Comparison of ENCODE assay signal across 16 cellular contexts in the genomic region with DNA sequence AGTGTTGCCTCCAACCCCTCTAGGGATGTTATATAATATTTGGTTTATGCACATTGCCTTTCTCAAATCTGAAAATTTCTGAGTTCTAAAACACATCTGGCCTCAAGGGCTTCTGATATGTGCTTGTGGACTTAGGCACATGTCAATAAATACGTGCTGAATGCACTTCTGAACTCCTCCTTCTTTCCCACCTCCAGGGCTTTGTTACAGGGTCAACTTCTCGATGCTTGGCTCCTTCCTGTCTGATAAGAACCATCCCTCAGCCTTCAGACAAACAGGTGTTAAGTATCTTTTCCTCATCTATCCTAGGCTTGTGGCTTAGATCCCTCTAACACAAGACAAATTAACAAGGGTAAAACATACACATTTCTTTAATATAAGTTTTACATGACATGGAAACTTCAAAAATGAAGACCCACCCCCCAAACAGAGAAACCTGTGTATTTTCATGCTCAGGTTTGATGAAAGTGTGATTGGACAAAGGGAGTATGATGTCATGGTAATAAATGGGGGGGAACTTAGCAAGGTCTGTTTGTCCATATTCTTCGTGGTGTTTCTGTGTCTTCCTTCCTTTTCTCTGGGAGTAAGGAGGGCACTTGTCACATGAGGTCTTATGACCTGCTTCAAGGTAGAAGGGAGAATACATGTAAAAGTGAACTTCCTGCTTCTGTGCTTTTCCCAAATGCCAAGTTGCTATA.
DNase-seq lines count a peak whose midpoint lies in the region; ATAC-seq and TF ChIP-seq lines count a peak whose summit lies in the region.
"Had no signal": no experiment of that assay in that cellular context is flagged by ENCODE, and none has a peak within 500 bp of the region (broad histone marks: within the 10 kb centered on the region; RNA-seq: fewer than 3 reads in every experiment).

No MANE protein-coding gene starts in this region.

- H3K27me3 ChIP-seq in BLaER1 (no peaks in the 10 kb centered on the region), IMR-90 (ENCODE audit: control insufficient read depth, insufficient read depth, low read length) (no peaks in the 10 kb centered on the region)

- POLR2A ChIA-PET in IMR-90 (lab: Charles Lee; ENCODE audit: unreplicated experiment): no interaction called here

- H3K27ac ChIP-seq in BLaER1 (no peak overlapping the region), IMR-90 (ENCODE audit: insufficient read depth, low read length) (no peak overlapping the region)
- H3K27ac ChIP-seq: GM23248 had no signal

- H3K4me2 ChIP-seq in BLaER1: peak overlapping the region; percentile 64
- H3K4me2 ChIP-seq in IMR-90 (ENCODE audit: low read depth, low read length): no peak overlapping the region

- H2BK15ac ChIP-seq in IMR-90 (ENCODE audit: low read depth, low read length): 0 out of 3 replicates have a peak overlapping the region, but pooled peaks have one; percentile 31

- BruUV-seq in IMR-90 (replicated peaks; lab: Mats Ljungman, UMichigan): no TSS peak

- H3K9me3 Mint-ChIP-seq in memory B cell: peaks cover 8% of the 10 kb centered on the region

- H3K9me3 ChIP-seq in BLaER1: peaks cover 19% of the 10 kb centered on the region
- H3K9me3 ChIP-seq in IMR-90 (ENCODE audit: control insufficient read depth, insufficient read depth, low read length): peaks cover 5% of the 10 kb centered on the region; the same call in 1 of the 2 replicates

- H3K79me1 ChIP-seq in IMR-90 (ENCODE audit: low read depth in 1 of 2, low read length in 2 of 2): no peaks in the 10 kb centered on the region

- no peak for TF ChIP-seq CTCF in IMR-90 (conservative IDR thresholded peaks at IDR 0.05; ENCODE audit: low read depth, low read length)

- H3K23ac ChIP-seq in IMR-90 (ENCODE audit: low read depth, low read length): no peak overlapping the region

- H2BK5ac ChIP-seq in IMR-90 (ENCODE audit: low read depth, low read length, poor library complexity, severe bottlenecking): no peak overlapping the region

- H3K4me3 ChIP-seq in BLaER1 (no peak overlapping the region), IMR-90 (ENCODE audit: insufficient read depth, low read depth, low read length) (no peak overlapping the region)
- H3K4me3 ChIP-seq: GM23248 had no signal

- in situ Hi-C loops in IMR-90 (cut with MboI; ENCODE audit: low sequenced_read_pairs): no loop called here

- no peaks in the 10 kb centered on the region for H4K20me1 ChIP-seq in BLaER1
- H4K20me1 ChIP-seq in IMR-90 (ENCODE audit: insufficient read depth, low read length): no peaks in the 10 kb centered on the region

- H2AK5ac ChIP-seq in IMR-90 (ENCODE audit: low read depth, low read length): no peak overlapping the region

- intact Hi-C loops in IMR-90 (cut with micrococcal nuclease): no loop called here

- TF ChIP-seq RAD21 in IMR-90 (IDR thresholded peaks at IDR 0.05; ENCODE audit: low read length): no peak

- peaks cover 7% of the 10 kb centered on the region for H3K4me1 Mint-ChIP-seq in memory B cell

- no peak overlapping the region for H3K56ac ChIP-seq in IMR-90 (ENCODE audit: extremely low read depth, insufficient read depth, low read length)

- DNase-seq in IMR-90 (no peak), NCI-H510A treated with DMSO at 0.1 percent for 48 hours (lab: John Stamatoyannopoulos, UW) (peak; percentile 28), memory B cell (ENCODE audit: low spot score in 2 of 2) (no peak), germinal center (ENCODE audit: low spot score) (no peak)
- DNase-seq: CD8-positive, alpha-beta memory T cell; GM23248; KG1; MM.1S; NCI-H1105 treated with DMSO at 0.1 percent for 48 hours; NCI-H2081; NCI-H226 had no signal

- H2BK20ac ChIP-seq in IMR-90 (ENCODE audit: low read depth, low read length): no peak overlapping the region

- peaks cover 42% of the 10 kb centered on the region for H3K4me1 ChIP-seq in BLaER1
- H3K4me1 ChIP-seq in IMR-90 (ENCODE audit: control insufficient read depth, insufficient read depth, low read length): peaks cover 9% of the 10 kb centered on the region

- no peak overlapping the region for H3K4ac ChIP-seq in IMR-90 (ENCODE audit: low read depth, low read length)

- H3K27me3 Mint-ChIP-seq in memory B cell: no peaks in the 10 kb centered on the region
- H3K27me3 Mint-ChIP-seq: B cell; CD8-positive, alpha-beta memory T cell had no signal

- H2AFZ ChIP-seq in IMR-90 (replicated peaks; ENCODE audit: low read length, poor library complexity): no peak overlapping the region
- H2AFZ ChIP-seq: GM23248 had no signal

- H3K9ac ChIP-seq in BLaER1 (no peak overlapping the region), IMR-90 (ENCODE audit: low read depth, low read length) (no peak overlapping the region)
- H3K9ac ChIP-seq: GM23248 had no signal

- H3K9me1 ChIP-seq in IMR-90 (ENCODE audit: insufficient read depth, low read length): peaks cover 4% of the 10 kb centered on the region; the same call in 1 of the 2 replicates

- 50% methylated on average over 2 of the region's 3 CpGs; no CpG with 5 or more reads in 1 of the 2 experiments for WGBS in IMR-90 (ENCODE audit: extremely low coverage in 2 of 2, insufficient read length in 1 of 2), 2 experiments

- dilution Hi-C loops in IMR-90 (cut with HindIII; ENCODE audit: low sequenced_read_pairs, unreplicated experiment): no loop called here

- no peak overlapping the region for H4K5ac ChIP-seq in IMR-90 (ENCODE audit: low read depth, low read length)

- H4K91ac ChIP-seq in IMR-90 (ENCODE audit: insufficient read depth, low read depth, low read length): no peak overlapping the region

- no peak for ATAC-seq in IMR-90 (ENCODE audit: low read depth)
- ATAC-seq in memory B cell (ENCODE audit: low read depth): no peak
- no peak for ATAC-seq in HG03139 (IDR thresholded peaks at IDR 0.05; ENCODE audit: unreplicated experiment)
- ATAC-seq in HG03469 (IDR thresholded peaks at IDR 0.05; ENCODE audit: unreplicated experiment): no peak
- ATAC-seq: HCT116 had no signal

- H2AK9ac ChIP-seq in IMR-90 (replicated peaks; ENCODE audit: low read depth, low read length, poor library complexity): no peak overlapping the region

- no peak overlapping the region for H3K18ac ChIP-seq in IMR-90 (ENCODE audit: low read depth, low read length)

- H3K4me3 Mint-ChIP-seq in memory B cell: no peak overlapping the region
- H3K4me3 Mint-ChIP-seq: B cell; CD8-positive, alpha-beta memory T cell had no signal

- H3K27ac Mint-ChIP-seq in memory B cell: peak overlapping the region; percentile 10
- H3K27ac Mint-ChIP-seq: B cell; CD8-positive, alpha-beta memory T cell had no signal

- H3K36me3 ChIP-seq in BLaER1: no peaks in the 10 kb centered on the region
- no peaks in the 10 kb centered on the region for H3K36me3 ChIP-seq in IMR-90 (ENCODE audit: control insufficient read depth, insufficient read depth, low read length)

- no peak overlapping the region for H2BK120ac ChIP-seq in IMR-90 (ENCODE audit: low read depth, low read length)

- peaks cover 15% of the 10 kb centered on the region for H3K36me3 Mint-ChIP-seq in memory B cell

- no peak for TF ChIP-seq POLR2A in IMR-90 (IDR thresholded peaks at IDR 0.05; ENCODE audit: low read depth, low read length)

- no peak overlapping the region for H4K8ac ChIP-seq in IMR-90 (ENCODE audit: low read depth in 2 of 2, low read length in 2 of 2)

- no peak overlapping the region for H3K14ac ChIP-seq in IMR-90 (replicated peaks; ENCODE audit: low read depth, low read length)

- CTCF ChIA-PET in IMR-90 (lab: Yijun Ruan, JAX): no interaction called here

TF ChIP-seq in IMR-90, 13 proteins besides CTCF, POLR2A, EP300 and RAD21:
- TF ChIP-seq CEBPB (IDR thresholded peaks at IDR 0.05; ENCODE audit: low read depth, low read length) (no peak), MXI1 (IDR thresholded peaks at IDR 0.05; ENCODE audit: borderline replicate concordance, low read depth, low read length) (no peak)
TF ChIP-seq in IMR-90: peak in this region for 0.
